8 cellular contexts compared by ENCODE assay signal in the genomic region with DNA sequence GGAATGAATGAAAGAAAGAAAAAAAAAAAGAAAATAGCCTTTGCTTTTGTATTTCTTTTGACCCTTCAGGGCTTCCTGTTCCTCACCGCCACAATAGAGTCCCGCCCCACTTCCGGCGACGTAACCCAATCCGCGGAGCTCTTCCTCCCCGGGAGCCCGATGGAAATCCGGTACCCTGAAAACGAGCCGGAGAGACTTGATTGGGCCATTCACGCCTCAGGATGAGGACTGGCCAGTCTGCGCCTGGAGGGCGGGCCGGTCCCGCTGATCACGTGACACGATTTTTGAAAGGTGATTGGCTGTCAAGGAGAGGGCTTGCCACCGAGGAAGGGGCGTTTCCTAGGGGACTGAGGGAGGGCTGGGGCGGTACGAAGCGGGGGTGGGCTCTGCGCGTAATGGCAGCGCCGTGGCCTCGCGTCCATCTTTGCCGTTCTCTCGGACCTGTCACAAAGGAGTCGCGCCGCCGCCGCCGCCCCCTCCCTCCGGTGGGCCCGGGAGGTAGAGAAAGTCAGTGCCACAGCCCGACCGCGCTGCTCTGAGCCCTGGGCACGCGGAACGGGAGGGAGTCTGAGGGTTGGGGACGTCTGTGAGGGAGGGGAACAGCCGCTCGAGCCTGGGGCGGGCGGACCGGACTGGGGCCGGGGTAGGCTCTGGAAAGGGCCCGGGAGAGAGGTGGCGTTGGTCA.
DNase-seq lines count a peak whose midpoint lies in the region; ATAC-seq and TF ChIP-seq lines count a peak whose summit lies in the region.

A gene with protein sequence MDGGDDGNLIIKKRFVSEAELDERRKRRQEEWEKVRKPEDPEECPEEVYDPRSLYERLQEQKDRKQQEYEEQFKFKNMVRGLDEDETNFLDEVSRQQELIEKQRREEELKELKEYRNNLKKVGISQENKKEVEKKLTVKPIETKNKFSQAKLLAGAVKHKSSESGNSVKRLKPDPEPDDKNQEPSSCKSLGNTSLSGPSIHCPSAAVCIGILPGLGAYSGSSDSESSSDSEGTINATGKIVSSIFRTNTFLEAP (minus strand): TSS at position 95 of the 685 bp plus-strand sequence. CDS start 12,185 bp downstream, outside the sequence.
A gene (plus strand): TSS at position 385 of the 685 bp plus-strand sequence. CDS start 18,330 bp downstream, outside the sequence.

- no peaks in the 10 kb centered on the region for H3K27me3 ChIP-seq in GM06990 (replicated peaks; ENCODE audit: control insufficient read depth, insufficient read depth, low read length)

- H3K4me3 ChIP-seq in GM06990 (replicated peaks; ENCODE audit: low read depth, low read length), result peak within 1 kb of the TSS; percentile 96

- H3K36me3 ChIP-seq in GM06990 (ENCODE audit: control insufficient read depth, insufficient read depth, low read length), result no peaks in the 10 kb centered on the region; the same call in 1 of the 2 replicates

- H3K27ac Mint-ChIP-seq in activated naive CD4-positive, alpha-beta T cell treated with anti-CD3 and anti-CD28 coated beads, Interleukin-2, amount 50 U/mL, for 24 hours, result peak within 1 kb of the TSS; percentile 98

- H3K27me3 Mint-ChIP-seq in activated naive CD4-positive, alpha-beta T cell treated with anti-CD3 and anti-CD28 coated beads, Interleukin-2, amount 50 U/mL, for 24 hours, result no peaks in the 10 kb centered on the region

- DNase-seq in GM06990 (ENCODE audit: extremely low read depth, insufficient read length) (peak; percentile 99), NCI-H1092 (lab: John Stamatoyannopoulos, UW) (peak; percentile 99), germinal center (ENCODE audit: low spot score) (peak; percentile 100), non-pigmented ciliary epithelial cell (ENCODE audit: low read depth) (peak; percentile 98), superior temporal gyrus (ENCODE audit: extremely low spot score) (peak; percentile 100)

- peak; percentile 80 for ATAC-seq in HG02588 (IDR thresholded peaks at IDR 0.05; ENCODE audit: unreplicated experiment)
- peak; percentile 96 for ATAC-seq in SK-N-SH treated with all-trans-retinoic acid at 6 μM for 48 hours

- H3K9me3 Mint-ChIP-seq in activated naive CD4-positive, alpha-beta T cell treated with anti-CD3 and anti-CD28 coated beads, Interleukin-2, amount 50 U/mL, for 24 hours, result no peaks in the 10 kb centered on the region

- no peak for TF ChIP-seq CTCF in GM06990 (IDR thresholded peaks at IDR 0.05; ENCODE audit: insufficient read depth, low read length, poor library complexity, severe bottlenecking)

- peaks cover 66% of the 10 kb centered on the region for H3K4me1 Mint-ChIP-seq in activated naive CD4-positive, alpha-beta T cell treated with anti-CD3 and anti-CD28 coated beads, Interleukin-2, amount 50 U/mL, for 24 hours

- peaks cover 6% of the 10 kb centered on the region for H3K36me3 Mint-ChIP-seq in activated naive CD4-positive, alpha-beta T cell treated with anti-CD3 and anti-CD28 coated beads, Interleukin-2, amount 50 U/mL, for 24 hours

- H3K4me3 Mint-ChIP-seq in activated naive CD4-positive, alpha-beta T cell treated with anti-CD3 and anti-CD28 coated beads, Interleukin-2, amount 50 U/mL, for 24 hours, result peak within 1 kb of the TSS; percentile 98

TF ChIP-seq in SK-N-SH treated with all-trans-retinoic acid at 6 μM for 48 hours, 23 proteins besides CTCF, POLR2A, EP300 and RAD21:
- TF ChIP-seq, protein P1, sequence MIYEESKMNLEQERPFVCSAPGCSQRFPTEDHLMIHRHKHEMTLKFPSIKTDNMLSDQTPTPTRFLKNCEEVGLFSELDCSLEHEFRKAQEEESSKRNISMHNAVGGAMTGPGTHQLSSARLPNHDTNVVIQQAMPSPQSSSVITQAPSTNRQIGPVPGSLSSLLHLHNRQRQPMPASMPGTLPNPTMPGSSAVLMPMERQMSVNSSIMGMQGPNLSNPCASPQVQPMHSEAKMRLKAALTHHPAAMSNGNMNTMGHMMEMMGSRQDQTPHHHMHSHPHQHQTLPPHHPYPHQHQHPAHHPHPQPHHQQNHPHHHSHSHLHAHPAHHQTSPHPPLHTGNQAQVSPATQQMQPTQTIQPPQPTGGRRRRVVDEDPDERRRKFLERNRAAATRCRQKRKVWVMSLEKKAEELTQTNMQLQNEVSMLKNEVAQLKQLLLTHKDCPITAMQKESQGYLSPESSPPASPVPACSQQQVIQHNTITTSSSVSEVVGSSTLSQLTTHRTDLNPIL (CRISPR knock-in tag; IDR thresholded peaks at IDR 0.05; ENCODE audit: low read depth), result no peak
- TF ChIP-seq ISL1 (CRISPR knock-in tag; IDR thresholded peaks at IDR 0.05), result no peak
- no peak for TF ChIP-seq OSR1 (CRISPR knock-in tag; IDR thresholded peaks at IDR 0.05)
- TF ChIP-seq TOX (CRISPR knock-in tag; IDR thresholded peaks at IDR 0.05; ENCODE audit: borderline replicate concordance), result no peak
- TF ChIP-seq ZFP30 (CRISPR knock-in tag; IDR thresholded peaks at IDR 0.05), result no peak
- TF ChIP-seq ZNF8 (CRISPR knock-in tag; IDR thresholded peaks at IDR 0.05), result no peak
- TF ChIP-seq PPARA (CRISPR knock-in tag; IDR thresholded peaks at IDR 0.05; ENCODE audit: borderline replicate concordance), result no peak
- no peak for TF ChIP-seq ARNTL (CRISPR knock-in tag; IDR thresholded peaks at IDR 0.05; ENCODE audit: borderline replicate concordance, low read depth)

Comparison
In these comparisons a context has a peak if more than half of its experiments do, and no peak if none do; other contexts are left out.
1. Peak in every context shown above with its lines: DNase-seq, ATAC-seq and H3K4me3 ChIP-seq.